ENCODE assay signal across 24 cellular contexts in genomic region chrX:150358651-150359050, GRCh38.
"Had no signal": no experiment of that assay in that cellular context is flagged by ENCODE, and none has a peak within 500 bp of the region (broad histone marks: within the 10 kb centered on the region; RNA-seq: fewer than 3 reads in every experiment).

No MANE protein-coding gene starts in this region.

- DNase-seq: activated CD4-positive, alpha-beta memory T cell treated with anti-CD3 and anti-CD28 coated beads, Interleukin-2, amount 10 ng/mL, durations not matched to agents 7 days and 5 days; activated CD4-positive, alpha-beta T cell treated with anti-CD3 and anti-CD28 coated beads for 1 hour; activated CD4-positive, alpha-beta T cell treated with anti-CD3 and anti-CD28 coated beads for 4 hours; activated CD4-positive, alpha-beta T cell treated with anti-CD3 and anti-CD28 coated beads, Interleukin-2, amount 10 ng/mL, durations not matched to agents 7 days and 5 days; activated CD4-positive, alpha-beta T cell treated with anti-CD3 and anti-CD28 coated beads, Interleukin-2, amount 50 U/mL, for 4 hours; activated effector memory CD4-positive, alpha-beta T cell treated with Interleukin-2 at 50 U/mL for 16 hours; activated naive CD4-positive, alpha-beta T cell treated with anti-CD3 and anti-CD28 coated beads for 36 hours; activated naive CD8-positive, alpha-beta T cell treated with anti-CD3 and anti-CD28 coated beads for 36 hours; activated naive CD8-positive, alpha-beta T cell treated with anti-CD3 and anti-CD28 coated beads, Interleukin-2, amount 50 U/mL, for 24 hours; activated T-cell treated with anti-CD3 and anti-CD28 coated beads, Interleukin-2, amount 50 U/mL, for 4 hours; adrenal gland; amygdala; body of pancreas; central memory CD4-positive, alpha-beta T cell; cerebellar nuclear complex; colonic mucosa; effector CD8-positive, alpha-beta T cell; esophagus squamous epithelium; foreskin melanocyte; T-helper 2 cell had no signal

- H3K27me3 Mint-ChIP-seq: activated T-helper 17 cell treated with anti-CD3 and anti-CD28 coated beads, Interleukin-2, amount 50 U/mL, for 72 hours had no signal

- ATAC-seq: activated naive CD8-positive, alpha-beta T cell treated with anti-CD3 and anti-CD28 coated beads, Interleukin-2, amount 50 U/mL, for 24 hours; activated T-cell treated with anti-CD3 and anti-CD28 coated beads, Interleukin-2, amount 50 U/mL, for 4 hours; activated T-helper 17 cell treated with anti-CD3 and anti-CD28 coated beads, Interleukin-2, amount 50 U/mL, for 72 hours; body of pancreas; gastroesophageal sphincter; WTC11 had no signal

- H3K36me3 Mint-ChIP-seq: activated naive CD4-positive, alpha-beta T cell treated with anti-CD3 and anti-CD28 coated beads, Interleukin-2, amount 50 U/mL, for 24 hours; activated naive CD8-positive, alpha-beta T cell treated with anti-CD3 and anti-CD28 coated beads for 36 hours; WTC11 had no signal

- H3K27ac Mint-ChIP-seq: activated CD4-positive, alpha-beta memory T cell treated with anti-CD3 and anti-CD28 coated beads, Interleukin-2, amount 10 ng/mL, durations not matched to agents 7 days and 5 days; activated CD4-positive, alpha-beta T cell treated with anti-CD3 and anti-CD28 coated beads, Interleukin-2, amount 10 ng/mL, durations not matched to agents 7 days and 5 days; activated naive CD4-positive, alpha-beta T cell treated with anti-CD3 and anti-CD28 coated beads for 36 hours; activated naive CD4-positive, alpha-beta T cell treated with anti-CD3 and anti-CD28 coated beads, Interleukin-2, amount 50 U/mL, for 24 hours; activated naive CD8-positive, alpha-beta T cell treated with anti-CD3 and anti-CD28 coated beads for 36 hours; activated naive CD8-positive, alpha-beta T cell treated with anti-CD3 and anti-CD28 coated beads, Interleukin-2, amount 50 U/mL, for 24 hours; activated T-helper 17 cell treated with anti-CD3 and anti-CD28 coated beads, Interleukin-2, amount 50 U/mL, for 72 hours; WTC11 had no signal

- H3K9me3 Mint-ChIP-seq: activated CD4-positive, alpha-beta memory T cell treated with anti-CD3 and anti-CD28 coated beads, Interleukin-2, amount 10 ng/mL, durations not matched to agents 7 days and 5 days; activated CD4-positive, alpha-beta T cell treated with anti-CD3 and anti-CD28 coated beads, Interleukin-2, amount 10 ng/mL, durations not matched to agents 7 days and 5 days; activated naive CD4-positive, alpha-beta T cell treated with anti-CD3 and anti-CD28 coated beads for 36 hours; activated naive CD4-positive, alpha-beta T cell treated with anti-CD3 and anti-CD28 coated beads, Interleukin-2, amount 50 U/mL, for 24 hours; activated naive CD8-positive, alpha-beta T cell treated with anti-CD3 and anti-CD28 coated beads for 36 hours; activated naive CD8-positive, alpha-beta T cell treated with anti-CD3 and anti-CD28 coated beads, Interleukin-2, amount 50 U/mL, for 24 hours; activated T-cell treated with anti-CD3 and anti-CD28 coated beads, Interleukin-2, amount 50 U/mL, for 4 hours; activated T-helper 17 cell treated with anti-CD3 and anti-CD28 coated beads, Interleukin-2, amount 50 U/mL, for 72 hours; WTC11 had no signal

- H3K4me3 Mint-ChIP-seq: activated CD4-positive, alpha-beta memory T cell treated with anti-CD3 and anti-CD28 coated beads, Interleukin-2, amount 10 ng/mL, durations not matched to agents 7 days and 5 days; activated CD4-positive, alpha-beta T cell treated with anti-CD3 and anti-CD28 coated beads, Interleukin-2, amount 10 ng/mL, durations not matched to agents 7 days and 5 days; activated naive CD4-positive, alpha-beta T cell treated with anti-CD3 and anti-CD28 coated beads for 36 hours; activated naive CD4-positive, alpha-beta T cell treated with anti-CD3 and anti-CD28 coated beads, Interleukin-2, amount 50 U/mL, for 24 hours; activated naive CD8-positive, alpha-beta T cell treated with anti-CD3 and anti-CD28 coated beads for 36 hours; activated naive CD8-positive, alpha-beta T cell treated with anti-CD3 and anti-CD28 coated beads, Interleukin-2, amount 50 U/mL, for 24 hours; activated T-cell treated with anti-CD3 and anti-CD28 coated beads, Interleukin-2, amount 50 U/mL, for 4 hours; activated T-helper 17 cell treated with anti-CD3 and anti-CD28 coated beads, Interleukin-2, amount 50 U/mL, for 72 hours; WTC11 had no signal

- H3K4me1 Mint-ChIP-seq: activated T-helper 17 cell treated with anti-CD3 and anti-CD28 coated beads, Interleukin-2, amount 50 U/mL, for 72 hours had no signal
